In the genomic region with DNA sequence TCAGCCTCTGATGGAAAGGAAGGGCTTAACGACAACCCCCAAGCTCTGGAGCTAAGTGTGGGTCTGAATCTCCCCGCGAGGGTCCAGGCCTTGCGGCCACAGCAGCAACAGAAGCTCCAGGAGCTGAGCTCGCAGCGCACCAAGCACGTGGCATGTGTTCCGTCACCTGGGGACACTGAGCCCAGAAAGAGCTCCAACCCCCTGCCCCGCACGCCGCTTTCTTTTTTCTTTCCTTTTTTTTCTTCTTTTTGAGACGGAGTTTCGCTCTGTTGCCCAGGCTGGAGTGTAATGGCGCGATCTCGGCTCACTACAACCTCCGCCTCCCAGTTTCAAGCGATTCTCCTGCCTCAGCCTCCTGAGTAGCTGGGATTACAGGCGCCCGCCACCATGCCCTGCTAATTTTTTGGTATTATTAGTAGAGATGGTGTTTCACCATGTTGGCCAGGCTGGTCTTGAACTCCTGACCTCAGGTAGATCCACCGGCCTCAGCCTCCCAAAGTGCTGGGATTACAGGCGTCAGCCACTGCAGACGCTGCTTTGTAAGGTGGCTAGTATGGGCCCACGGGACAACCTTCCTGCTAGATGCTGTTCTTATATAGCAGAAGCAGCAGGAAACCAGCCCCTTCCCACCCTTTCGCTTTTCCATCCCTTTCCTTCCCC, we compare ENCODE assay signal across 8 cellular contexts. TPM values are rescaled to one million over a fixed set of nuclear protein-coding genes. Genes with fewer than 3 reads are reported as not detected.
DNase-seq lines count a peak whose midpoint lies in the region; ATAC-seq and TF ChIP-seq lines count a peak whose summit lies in the region.

No MANE protein-coding gene starts in this region.

- CTCF ChIA-PET in A673 (lab: Charles Lee), result no interaction called here

- H3K27me3 ChIP-seq in A673 (replicated peaks; ENCODE audit: insufficient read depth, low read depth, low read length, poor library complexity) (no peaks in the 10 kb centered on the region), body of pancreas (no peaks in the 10 kb centered on the region), muscle layer of colon (ENCODE audit: control insufficient read depth in 1 of 2, insufficient read depth in 2 of 2, low read length in 2 of 2) (no peaks in the 10 kb centered on the region)

- BruUV-seq in A673 (replicated peaks; lab: Mats Ljungman, UMichigan), result no TSS peak

- intact Hi-C loops in A673 (cut with micrococcal nuclease; ENCODE audit: unreplicated experiment), result no loop called here
- intact Hi-C loops in body of pancreas (cut with DNase I), result loop anchor here (5.0 kb wide), 1 partner anchor 180 kb away; no protein-coding TSS in a partner anchor

- H3K9me3 ChIP-seq in A673 (ENCODE audit: low read depth, low read length, poor library complexity, severe bottlenecking) (no peaks in the 10 kb centered on the region), body of pancreas (no peaks in the 10 kb centered on the region), muscle layer of colon (ENCODE audit: low read length) (no peaks in the 10 kb centered on the region)

- H3K36me3 ChIP-seq in A673 (ENCODE audit: insufficient read depth, low read length, poor library complexity, severe bottlenecking) (no peaks in the 10 kb centered on the region), body of pancreas (replicated peaks in 1 of 2; ENCODE audit: insufficient read depth in 1 of 2, low read depth in 2 of 2) (no peaks in the 10 kb centered on the region), muscle layer of colon (ENCODE audit: insufficient read depth, low read length) (no peaks in the 10 kb centered on the region)

- TF ChIP-seq CTCF in A673 (conservative IDR thresholded peaks at IDR 0.05; ENCODE audit: low read depth, low read length), result no peak
- no peak for TF ChIP-seq CTCF in body of pancreas (IDR thresholded peaks at IDR 0.05)

- 71 to 94% methylated on average over 18 to 25 of the region's 25 CpGs for WGBS in body of pancreas, 2 donors

- TF ChIP-seq POLR2A in body of pancreas (IDR thresholded peaks at IDR 0.05), result no peak

- H3K4me3 ChIP-seq in A673 (ENCODE audit: low read depth, low read length, poor library complexity, severe bottlenecking) (peak overlapping the region; percentile 77), body of pancreas (no peak overlapping the region), muscle layer of colon (ENCODE audit: low read depth in 1 of 2, low read length in 2 of 2) (peak overlapping the region in 1 of 2 donors; percentile 48)

- POLR2A ChIA-PET in A673 (lab: Charles Lee; ENCODE audit: low non-redundant PET), result no interaction called here

- DNase-seq in A673 (ENCODE audit: low spot score) (no peak), body of pancreas (no peak), GOT3 (lab: John Stamatoyannopoulos, UW) (no peak), NAMALWA (ENCODE audit: low spot score) (no peak), NCI-H82 treated with DMSO at 0.1 percent for 48 hours (lab: John Stamatoyannopoulos, UW; ENCODE audit: unreplicated experiment) (no peak), NCI-H1694 treated with DMSO at 0.1 percent for 48 hours (lab: John Stamatoyannopoulos, UW) (no peak)

- H3K4me1 ChIP-seq in A673 (ENCODE audit: insufficient read depth, low read length, poor library complexity, severe bottlenecking) (no peaks in the 10 kb centered on the region), body of pancreas (peaks cover 47% of the 10 kb centered on the region), muscle layer of colon (ENCODE audit: insufficient read depth, low read length) (peaks cover 13% of the 10 kb centered on the region)

- no peak overlapping the region for H3K27ac ChIP-seq in A673 (ENCODE audit: low read depth, low read length, poor library complexity, severe bottlenecking)
- peak overlapping the region; percentile 35 to 94 (median 61) for H3K27ac ChIP-seq in body of pancreas
- H3K27ac ChIP-seq in muscle layer of colon (ENCODE audit: low read depth, low read length), result peak overlapping the region; percentile 36

- H3K9ac ChIP-seq in muscle layer of colon (ENCODE audit: low read length), result no peak overlapping the region

- ATAC-seq in HG02571 (IDR thresholded peaks at IDR 0.05; ENCODE audit: unreplicated experiment) (peak; percentile 11), body of pancreas (no peak)

RNA-seq across cellular contexts. Expression of a gene that starts 0.7 kb away (rescaled TPM):
- total RNA-seq in A673 (2021) (31.9 and 32.5 TPM in 2 replicates), body of pancreas (10 to 100 TPM; 39.7 to 75.8 TPM)

RNA-seq across cellular contexts. Expression of a gene that starts 36.1 kb away (rescaled TPM):
- total RNA-seq in A673 (2021) (34.4 and 37.7 TPM in 2 replicates), body of pancreas (10 to 100 TPM; 29.0 to 33.5 TPM)
